Comparison of ENCODE assay signal across 1 cellular context in the genomic region with DNA sequence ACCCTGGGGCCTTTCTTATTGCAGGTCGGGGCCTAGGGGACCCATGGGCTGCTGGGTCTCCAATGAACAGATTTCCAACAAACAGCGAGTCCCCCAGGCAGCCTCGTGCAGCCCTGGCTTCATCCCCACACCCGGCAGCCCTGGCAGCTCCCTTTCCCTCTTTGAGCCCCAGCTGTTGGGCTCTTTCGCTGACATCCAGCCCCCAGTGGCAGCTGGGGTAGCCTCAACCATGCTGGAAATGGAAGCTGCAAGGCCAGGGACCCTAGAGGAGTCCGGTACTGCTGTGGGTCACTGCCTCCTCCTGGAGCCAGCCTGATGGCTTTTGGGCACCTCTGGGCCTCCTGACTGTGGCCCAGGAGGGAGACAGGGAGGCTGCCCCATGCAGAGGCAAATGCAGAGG.
TF ChIP-seq lines count a peak whose summit lies in the region.

No MANE protein-coding gene starts in this region.

TF ChIP-seq in IMR-90, 13 proteins besides CTCF, POLR2A, EP300 and RAD21:
- TF ChIP-seq MAFK (IDR thresholded peaks at IDR 0.05; ENCODE audit: low read depth, low read length) (no peak), CEBPB (IDR thresholded peaks at IDR 0.05; ENCODE audit: low read depth, low read length) (no peak), FOS (IDR thresholded peaks at IDR 0.05; ENCODE audit: low read depth, low read length) (no peak), MAZ (IDR thresholded peaks at IDR 0.05; ENCODE audit: borderline replicate concordance, low read depth, low read length) (no peak), RFX5 (IDR thresholded peaks at IDR 0.05; ENCODE audit: low read depth, low read length) (no peak), NFE2L2 (IDR thresholded peaks at IDR 0.05; ENCODE audit: low read depth, low read length) (no peak), MXI1 (IDR thresholded peaks at IDR 0.05; ENCODE audit: borderline replicate concordance, low read depth, low read length) (no peak), BHLHE40 (IDR thresholded peaks at IDR 0.05; ENCODE audit: low read depth, low read length) (no peak)
- TF ChIP-seq, protein P1, sequence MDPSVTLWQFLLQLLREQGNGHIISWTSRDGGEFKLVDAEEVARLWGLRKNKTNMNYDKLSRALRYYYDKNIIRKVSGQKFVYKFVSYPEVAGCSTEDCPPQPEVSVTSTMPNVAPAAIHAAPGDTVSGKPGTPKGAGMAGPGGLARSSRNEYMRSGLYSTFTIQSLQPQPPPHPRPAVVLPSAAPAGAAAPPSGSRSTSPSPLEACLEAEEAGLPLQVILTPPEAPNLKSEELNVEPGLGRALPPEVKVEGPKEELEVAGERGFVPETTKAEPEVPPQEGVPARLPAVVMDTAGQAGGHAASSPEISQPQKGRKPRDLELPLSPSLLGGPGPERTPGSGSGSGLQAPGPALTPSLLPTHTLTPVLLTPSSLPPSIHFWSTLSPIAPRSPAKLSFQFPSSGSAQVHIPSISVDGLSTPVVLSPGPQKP (IDR thresholded peaks at IDR 0.05; ENCODE audit: borderline replicate concordance, low read depth, low read length), result no peak
TF ChIP-seq in IMR-90: peak in this region for 0.
